11 cellular contexts compared by ENCODE assay signal in genomic region chr10:34710391-34710751, GRCh38.
DNase-seq lines count a peak whose midpoint lies in the region; ATAC-seq and TF ChIP-seq lines count a peak whose summit lies in the region.
"Had no signal": no experiment of that assay in that cellular context is flagged by ENCODE, and none has a peak within 500 bp of the region (broad histone marks: within the 10 kb centered on the region; RNA-seq: fewer than 3 reads in every experiment).

No MANE protein-coding gene starts in this region.

- 15% methylated on average over 4 of the region's 4 CpGs for WGBS in right lobe of liver (ENCODE audit: insufficient coverage, low coverage, low lambda C conversion rate, missing lambda C conversion rate)
- 56 to 73% methylated on average over 4 of the region's 4 CpGs for whole genome bisulfite sequencing in aorta, 2 donors

- H3K9me3 ChIP-seq in right lobe of liver (no peaks in the 10 kb centered on the region), aorta (ENCODE audit: control insufficient read depth, low read length) (no peaks in the 10 kb centered on the region)

- DNase-seq in DMS53 (lab: John Stamatoyannopoulos, UW) = peak; percentile 62
- DNase-seq in DMS53 treated with DMSO at 0.1 percent for 48 hours (lab: John Stamatoyannopoulos, UW; ENCODE audit: unreplicated experiment) = no peak
- DNase-seq in dermis blood vessel endothelial cell = peak; percentile 62
- DNase-seq in right lobe of liver = peak in 1 of 3 donors; percentile 41
- no peak for DNase-seq in aorta
- no peak for DNase-seq in NCI-H1105 (lab: John Stamatoyannopoulos, UW)
- no peak for DNase-seq in NCI-H82 treated with DMSO at 0.1 percent for 48 hours (lab: John Stamatoyannopoulos, UW; ENCODE audit: unreplicated experiment)
- no peak for DNase-seq in stimulated activated CD4-positive, alpha-beta T cell treated with anti-CD3 and anti-CD28 coated beads, Interleukin-12 subunit alpha, Interleukin-12 subunit beta, amount 100 ng/mL, for 4 hours
- DNase-seq: occipital lobe had no signal

- H3K4me1 ChIP-seq in right lobe of liver (peaks cover 0 to 33% (median 12%) of the 10 kb centered on the region in 4 donors), aorta (ENCODE audit: control insufficient read depth in 1 of 2, insufficient read depth in 2 of 2, low read length in 2 of 2) (peaks cover 0 to 9% of the 10 kb centered on the region in 2 donors)

- no peaks in the 10 kb centered on the region for H3K36me3 ChIP-seq in right lobe of liver
- H3K36me3 ChIP-seq in aorta (ENCODE audit: control insufficient read depth in 1 of 2, insufficient read depth in 2 of 2, low read length in 1 of 2) = no peaks in the 10 kb centered on the region
- H3K36me3 ChIP-seq: cardiac muscle cell had no signal

- H3K27ac ChIP-seq in right lobe of liver (peak overlapping the region in 2 of 3 donors; percentile 26 to 38), aorta (ENCODE audit: low read depth in 1 of 2, low read length in 2 of 2) (no peak overlapping the region)
- H3K27ac ChIP-seq: 22Rv1, cardiac muscle cell had no signal

- H3K4me3 ChIP-seq in right lobe of liver = no peak overlapping the region
- no peak overlapping the region for H3K4me3 ChIP-seq in aorta (ENCODE audit: low read length in 2 of 2)
- H3K4me3 ChIP-seq: cardiac muscle cell had no signal

- intact Hi-C loops in right lobe of liver (cut with DNase I) = no loop called here
- intact Hi-C loops in aorta (cut with DNase I) = no loop called here

- no peaks in the 10 kb centered on the region for H3K27me3 ChIP-seq in right lobe of liver
- no peaks in the 10 kb centered on the region for H3K27me3 ChIP-seq in aorta (ENCODE audit: control insufficient read depth in 1 of 2, insufficient read depth in 2 of 2, low read length in 1 of 2)
- H3K27me3 ChIP-seq: cardiac muscle cell had no signal

- no peak for TF ChIP-seq CTCF in right lobe of liver (IDR thresholded peaks at IDR 0.05)

- ATAC-seq in right lobe of liver (peak in 3 of 4 donors; percentile 30 to 79 (median 57)), aorta (ENCODE audit: low FRiP score) (peak; percentile 68)

- TF ChIP-seq POLR2A in right lobe of liver (IDR thresholded peaks at IDR 0.05) = no peak

Comparison
In these comparisons a context has a peak if more than half of its experiments do, and no peak if none do; other contexts are left out.
1. DNase-seq: peak in DMS53 (single experiment) and dermis blood vessel endothelial cell (single experiment); none in DMS53 treated with DMSO at 0.1 percent for 48 hours (single experiment), aorta (0 of 2), NCI-H1105 (single experiment), NCI-H82 treated with DMSO at 0.1 percent for 48 hours (single experiment) and stimulated activated CD4-positive, alpha-beta T cell treated with anti-CD3 and anti-CD28 coated beads, Interleukin-12 subunit alpha, Interleukin-12 subunit beta, amount 100 ng/mL, for 4 hours (single experiment).
2. H3K27ac ChIP-seq: peak in right lobe of liver (2 of 3); none in aorta (0 of 2).